1 cellular context compared by ENCODE assay signal in the genomic region with DNA sequence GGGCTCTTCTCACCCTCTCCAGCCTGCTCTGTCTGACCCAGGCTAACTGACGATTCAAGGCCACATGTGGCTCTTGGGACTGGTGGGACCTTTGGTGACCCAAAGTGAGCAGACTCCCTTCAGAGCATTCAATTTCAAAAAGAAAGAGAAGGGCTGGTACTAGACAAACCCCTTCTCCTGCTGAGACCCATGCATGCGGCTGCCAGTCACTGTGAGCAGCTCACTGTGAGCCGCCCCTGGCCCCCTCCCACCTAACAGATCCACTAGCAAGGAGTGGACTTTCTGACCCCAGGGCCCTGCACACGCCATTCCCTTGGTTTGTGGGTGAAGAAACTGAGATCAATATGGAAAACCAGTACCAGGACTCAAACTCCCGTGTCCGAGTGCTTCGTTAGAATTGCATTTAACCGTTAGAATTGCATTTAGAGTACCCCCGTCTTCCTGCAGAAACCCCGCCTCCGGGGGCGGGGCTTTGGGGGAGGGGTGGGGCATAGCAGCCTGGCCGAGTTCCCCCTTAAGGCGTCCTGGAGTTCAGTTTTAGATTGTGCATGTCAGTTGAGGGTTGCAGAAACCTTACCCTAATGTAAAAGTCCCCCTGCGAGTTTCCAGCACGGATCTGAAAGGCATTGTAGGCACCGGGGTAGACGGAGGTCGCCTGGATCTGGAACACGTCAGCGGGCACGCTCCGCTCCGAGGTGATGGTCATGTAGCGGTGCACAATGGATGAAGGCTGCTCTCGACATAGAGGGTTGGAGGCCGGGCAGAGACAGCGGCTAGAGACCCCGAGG.
TF ChIP-seq lines count a peak whose summit lies in the region.

No MANE protein-coding gene starts in this region.

TF ChIP-seq in HepG2, 621 proteins besides CTCF, POLR2A, EP300 and RAD21:
- TF ChIP-seq, protein P1, sequence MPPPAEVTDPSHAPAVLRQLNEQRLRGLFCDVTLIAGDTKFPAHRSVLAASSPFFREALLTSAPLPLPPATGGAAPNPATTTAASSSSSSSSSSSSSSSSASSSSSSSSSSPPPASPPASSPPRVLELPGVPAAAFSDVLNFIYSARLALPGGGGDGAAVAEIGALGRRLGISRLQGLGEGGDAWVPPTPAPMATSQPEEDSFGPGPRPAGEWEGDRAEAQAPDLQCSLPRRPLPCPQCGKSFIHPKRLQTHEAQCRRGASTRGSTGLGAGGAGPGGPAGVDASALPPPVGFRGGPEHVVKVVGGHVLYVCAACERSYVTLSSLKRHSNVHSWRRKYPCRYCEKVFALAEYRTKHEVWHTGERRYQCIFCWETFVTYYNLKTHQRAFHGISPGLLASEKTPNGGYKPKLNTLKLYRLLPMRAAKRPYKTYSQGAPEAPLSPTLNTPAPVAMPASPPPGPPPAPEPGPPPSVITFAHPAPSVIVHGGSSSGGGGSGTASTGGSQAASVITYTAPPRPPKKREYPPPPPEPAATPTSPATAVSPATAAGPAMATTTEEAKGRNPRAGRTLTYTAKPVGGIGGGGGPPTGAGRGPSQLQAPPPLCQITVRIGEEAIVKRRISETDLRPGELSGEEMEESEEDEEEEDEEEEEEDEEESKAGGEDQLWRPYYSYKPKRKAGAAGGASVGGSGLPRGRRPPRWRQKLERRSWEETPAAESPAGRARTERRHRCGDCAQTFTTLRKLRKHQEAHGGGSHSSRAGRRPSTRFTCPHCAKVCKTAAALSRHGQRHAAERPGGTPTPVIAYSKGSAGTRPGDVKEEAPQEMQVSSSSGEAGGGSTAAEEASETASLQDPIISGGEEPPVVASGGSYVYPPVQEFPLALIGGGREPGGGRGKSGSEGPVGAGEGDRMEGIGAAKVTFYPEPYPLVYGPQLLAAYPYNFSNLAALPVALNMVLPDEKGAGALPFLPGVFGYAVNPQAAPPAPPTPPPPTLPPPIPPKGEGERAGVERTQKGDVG (CRISPR knock-in tag; IDR thresholded peaks at IDR 0.05; ENCODE audit: borderline replicate concordance) = no peak
- no peak for TF ChIP-seq ZNF781 (CRISPR knock-in tag; IDR thresholded peaks at IDR 0.05; ENCODE audit: borderline replicate concordance, not compliant biosample characterization)
- no peak for TF ChIP-seq PHF5A (CRISPR knock-in tag; IDR thresholded peaks at IDR 0.05; ENCODE audit: low read depth, unreplicated experiment)
- peak; percentile 15 for TF ChIP-seq RBFOX2 (IDR thresholded peaks at IDR 0.05; ENCODE audit: low read depth, low read length)
- no peak for TF ChIP-seq ZNF549 (CRISPR knock-in tag; IDR thresholded peaks at IDR 0.05)
- no peak for TF ChIP-seq ZNF564 (CRISPR knock-in tag; IDR thresholded peaks at IDR 0.05)
- no peak for TF ChIP-seq KDM2A (CRISPR knock-in tag; IDR thresholded peaks at IDR 0.05; ENCODE audit: borderline replicate concordance, low read depth)
- TF ChIP-seq POLR2AphosphoS5 (IDR thresholded peaks at IDR 0.05; ENCODE audit: low read depth, low read length) = 0 out of 2 replicates have a peak, but pooled peaks have one; percentile 1
- TF ChIP-seq TCF7L2 (IDR thresholded peaks at IDR 0.05; ENCODE audit: low read depth, low read length) = no peak
- no peak for TF ChIP-seq GZF1 (CRISPR knock-in tag; IDR thresholded peaks at IDR 0.05)
- TF ChIP-seq TOPORS (CRISPR knock-in tag; IDR thresholded peaks at IDR 0.05) = no peak
